In genomic region chr15:87634361-87634760, GRCh38 we compare ENCODE assay signal across 25 cellular contexts.
"Had no signal": no experiment of that assay in that cellular context is flagged by ENCODE, and none has a peak within 500 bp of the region (broad histone marks: within the 10 kb centered on the region; RNA-seq: fewer than 3 reads in every experiment).

No MANE protein-coding gene starts in this region.

- DNase-seq: dorsolateral prefrontal cortex; effector CD4-positive, alpha-beta T cell; heart left ventricle; kidney; natural killer cell; occipital lobe; pancreas; right lobe of liver; stimulated activated CD4-positive, alpha-beta T cell treated with anti-CD3 and anti-CD28 coated beads, Interleukin-12 subunit alpha, Interleukin-12 subunit beta, amount 100 ng/mL, for 4 hours; stimulated activated CD4-positive, alpha-beta T cell treated with anti-CD3 and anti-CD28 coated beads, Interleukin-1b, Interleukin-23, amount 100 ng/mL, for 48 hours; stimulated activated CD4-positive, alpha-beta T cell treated with anti-CD3 and anti-CD28 coated beads, Interleukin-4, amount 100 ng/mL, for 1 hour; stimulated activated CD8-positive, alpha-beta memory T cell treated with anti-CD3 and anti-CD28 coated beads, Interleukin-4, amount 100 ng/mL, for 48 hours; stimulated activated naive CD4-positive, alpha-beta T cell; stimulated activated naive CD8-positive, alpha-beta T cell treated with anti-CD3 and anti-CD28 coated beads, Interleukin-15, amount 100 ng/mL, for 72 hours; trophoblast cell had no signal

- H3K4me3 ChIP-seq: dorsolateral prefrontal cortex, gastroesophageal sphincter, heart left ventricle, hepatocyte, lung, pancreas, right lobe of liver, smooth muscle cell, suprapubic skin, vagina had no signal

- FAIRE-seq: kidney, pancreas had no signal

- H3K4me2 ChIP-seq: hepatocyte, smooth muscle cell had no signal

- H3K27ac ChIP-seq: dorsolateral prefrontal cortex, foreskin keratinocyte, gastroesophageal sphincter, heart left ventricle, hepatocyte, pancreas, right lobe of liver, suprapubic skin, vagina had no signal

- H2AFZ ChIP-seq: hepatocyte had no signal

- H3K9me3 Mint-ChIP-seq: stimulated activated naive CD8-positive, alpha-beta T cell treated with anti-CD3 and anti-CD28 coated beads, Interleukin-15, amount 100 ng/mL, for 72 hours had no signal

- H3K27me3 Mint-ChIP-seq: stimulated activated naive CD8-positive, alpha-beta T cell treated with anti-CD3 and anti-CD28 coated beads, Interleukin-15, amount 100 ng/mL, for 72 hours had no signal

- H3K4me1 ChIP-seq: foreskin keratinocyte, gastroesophageal sphincter, pancreas, right lobe of liver, suprapubic skin, vagina had no signal

- H3K9me3 ChIP-seq: gastroesophageal sphincter, heart left ventricle, pancreas, right lobe of liver, suprapubic skin, vagina had no signal

- H3K4me1 Mint-ChIP-seq: memory B cell; natural killer cell; stimulated activated naive CD8-positive, alpha-beta T cell treated with anti-CD3 and anti-CD28 coated beads, Interleukin-15, amount 100 ng/mL, for 72 hours had no signal

- H3K4me3 Mint-ChIP-seq: memory B cell; natural killer cell; stimulated activated naive CD8-positive, alpha-beta T cell treated with anti-CD3 and anti-CD28 coated beads, Interleukin-15, amount 100 ng/mL, for 72 hours had no signal

- H3K27me3 ChIP-seq: dorsolateral prefrontal cortex, foreskin keratinocyte, gastroesophageal sphincter, heart left ventricle, pancreas, right lobe of liver, suprapubic skin, vagina had no signal

- ATAC-seq: foreskin keratinocyte; gastroesophageal sphincter; heart left ventricle; left lobe of liver; natural killer cell; pancreas; right lobe of liver; stimulated activated naive CD8-positive, alpha-beta T cell treated with anti-CD3 and anti-CD28 coated beads, Interleukin-15, amount 100 ng/mL, for 72 hours had no signal

- H3K36me3 Mint-ChIP-seq: memory B cell, natural killer cell had no signal

- H3K36me3 ChIP-seq: gastroesophageal sphincter, heart left ventricle, pancreas, right lobe of liver, suprapubic skin, vagina had no signal

- H3K27ac Mint-ChIP-seq: memory B cell; natural killer cell; progenitor cell of endocrine pancreas; stimulated activated naive CD8-positive, alpha-beta T cell treated with anti-CD3 and anti-CD28 coated beads, Interleukin-15, amount 100 ng/mL, for 72 hours had no signal

- H3K79me2 ChIP-seq: hepatocyte had no signal
